Comparison of ENCODE assay signal across 13 cellular contexts in the genomic region with DNA sequence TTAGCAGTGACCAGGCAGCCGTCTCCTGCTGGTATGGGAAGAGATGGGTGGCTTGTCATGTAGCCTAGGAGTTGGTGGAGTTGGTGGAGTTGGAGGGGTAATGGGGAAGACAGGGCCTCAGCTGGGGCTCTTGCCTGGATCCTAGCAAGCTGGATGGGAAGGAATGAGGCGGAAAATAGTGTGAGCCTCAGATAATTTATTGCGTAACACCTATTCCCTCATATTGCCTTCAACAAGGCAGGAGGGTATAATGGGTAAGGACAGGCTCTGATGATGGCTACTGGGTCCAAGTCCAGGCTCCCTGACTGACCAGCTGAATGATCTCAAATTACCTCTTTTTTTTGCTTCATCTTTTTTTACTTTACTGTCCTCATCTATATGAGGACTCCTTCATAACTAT. TPM values are rescaled to one million over a fixed set of nuclear protein-coding genes. Genes with fewer than 3 reads are reported as not detected.
DNase-seq lines count a peak whose midpoint lies in the region; ATAC-seq and TF ChIP-seq lines count a peak whose summit lies in the region.
"Had no signal": no experiment of that assay in that cellular context is flagged by ENCODE, and none has a peak within 500 bp of the region (broad histone marks: within the 10 kb centered on the region; RNA-seq: fewer than 3 reads in every experiment).

No MANE protein-coding gene starts in this region.

- H3K27ac Mint-ChIP-seq in CD14-positive monocyte (peak overlapping the region in 6 of 7 donors; percentile 37 to 86 (median 66)), brain (peak overlapping the region in 4 of 5 experiments; percentile 26 to 76 (median 48)), natural killer cell (peak overlapping the region; percentile 62 to 74)
- H3K27ac Mint-ChIP-seq in T-helper 2 cell treated with Interferon-gamma antibody and Interleukin-4, amounts not matched to agents 5 μg/mL and 100 μg/mL, for 36 hours = no peak overlapping the region

- H3K36me3 ChIP-seq in GM23248 (ENCODE audit: low read depth) = peaks cover 24% of the 10 kb centered on the region

- DNase-seq in CD14-positive monocyte (ENCODE audit: low spot score) = no peak
- DNase-seq in GM23248 = no peak
- no peak for DNase-seq in natural killer cell
- DNase-seq in T-helper 2 cell treated with Interferon-gamma antibody and Interleukin-4, amounts not matched to agents 5 μg/mL and 100 μg/mL, for 36 hours (ENCODE audit: low spot score) = no peak
- DNase-seq in HUDEP-2 (lab: John Stamatoyannopoulos, UW; ENCODE audit: unreplicated experiment in 76 of 76) = no peak
- DNase-seq: activated CD4-positive, CD25-positive, alpha-beta regulatory T cell; activated T-cell treated with anti-CD3 and anti-CD28 coated beads, Interleukin-2, amount 50 U/mL, for 1 hour; GF-D8; Karpas-422; stimulated activated CD4-positive, alpha-beta T cell treated with anti-CD3 and anti-CD28 coated beads, Interleukin-4, amount 100 ng/mL, for 24 hours had no signal

- no peak overlapping the region for H3K4me2 ChIP-seq in GM23248 (ENCODE audit: unreplicated experiment)

- intact Hi-C loops in CD14-positive monocyte (cut with micrococcal nuclease) = no loop called here
- intact Hi-C loops in natural killer cell (cut with micrococcal nuclease) = no loop called here

- no peak overlapping the region for H2AFZ ChIP-seq in GM23248

- no peaks in the 10 kb centered on the region for H3K27me3 ChIP-seq in GM23248 (replicated peaks; ENCODE audit: insufficient read depth)

- H3K9me2 ChIP-seq in GM23248 (ENCODE audit: insufficient read depth) = no peaks in the 10 kb centered on the region

- peaks cover 100% of the 10 kb centered on the region for H3K79me2 ChIP-seq in GM23248 (ENCODE audit: insufficient read depth)

- peaks cover 53% of the 10 kb centered on the region for H3F3A ChIP-seq in GM23248 (ENCODE audit: insufficient read depth)

- in situ Hi-C loops in GM23248 (cut with MboI) = no loop called here

- H3K4me3 ChIP-seq in GM23248 = no peak overlapping the region

- H3K4me1 Mint-ChIP-seq in CD14-positive monocyte = peaks cover 31% of the 10 kb centered on the region
- peaks cover 31% of the 10 kb centered on the region for H3K4me1 Mint-ChIP-seq in brain
- peaks cover 39 to 46% of the 10 kb centered on the region in 2 donors for H3K4me1 Mint-ChIP-seq in natural killer cell
- H3K4me1 Mint-ChIP-seq in T-helper 2 cell treated with Interferon-gamma antibody and Interleukin-4, amounts not matched to agents 5 μg/mL and 100 μg/mL, for 36 hours (ENCODE audit: low read depth) = peaks cover 23% of the 10 kb centered on the region

- no peaks in the 10 kb centered on the region for H3K9me3 ChIP-seq in GM23248 (ENCODE audit: low read depth)

- H3K9ac ChIP-seq in GM23248 = 0 out of 2 replicates have a peak overlapping the region, but pooled peaks have one; percentile 6

- H3K4me1 ChIP-seq in GM23248 (ENCODE audit: insufficient read depth) = peaks cover 55% of the 10 kb centered on the region

- ATAC-seq in natural killer cell (no peak), GM21737 (IDR thresholded peaks at IDR 0.05; ENCODE audit: unreplicated experiment) (no peak), HG02623 (IDR thresholded peaks at IDR 0.05; ENCODE audit: unreplicated experiment) (no peak)

- H4K20me1 ChIP-seq in GM23248 (ENCODE audit: insufficient read depth) = peaks cover 14% of the 10 kb centered on the region; the same call in 1 of the 2 replicates

- peaks cover 59 to 78% of the 10 kb centered on the region in 2 donors for H3K36me3 Mint-ChIP-seq in CD14-positive monocyte
- peaks cover 56% of the 10 kb centered on the region for H3K36me3 Mint-ChIP-seq in brain
- peaks cover under 1% of the 10 kb centered on the region for H3K36me3 Mint-ChIP-seq in natural killer cell
- peaks cover 48% of the 10 kb centered on the region for H3K36me3 Mint-ChIP-seq in T-helper 2 cell treated with Interferon-gamma antibody and Interleukin-4, amounts not matched to agents 5 μg/mL and 100 μg/mL, for 36 hours (ENCODE audit: low read depth)

- 83 to 84% methylated on average over 3 of the region's 3 CpGs for WGBS in GM23248 (ENCODE audit: low coverage in 1 of 2, low lambda C conversion rate in 2 of 2, missing lambda C conversion rate in 2 of 2), 2 experiments

- peaks cover 0 to 3% (median 2%) of the 10 kb centered on the region in 3 donors for H3K27me3 Mint-ChIP-seq in CD14-positive monocyte (ENCODE audit: low read depth in 3 of 3)
- no peaks in the 10 kb centered on the region for H3K27me3 Mint-ChIP-seq in brain
- no peaks in the 10 kb centered on the region for H3K27me3 Mint-ChIP-seq in natural killer cell (ENCODE audit: low read depth in 2 of 2)
- no peaks in the 10 kb centered on the region for H3K27me3 Mint-ChIP-seq in T-helper 2 cell treated with Interferon-gamma antibody and Interleukin-4, amounts not matched to agents 5 μg/mL and 100 μg/mL, for 36 hours (ENCODE audit: low read depth)

- TF ChIP-seq CTCF in CD14-positive monocyte (IDR thresholded peaks at IDR 0.05) (no peak), brain (conservative IDR thresholded peaks at IDR 0.05) (no peak), natural killer cell (IDR thresholded peaks at IDR 0.05) (no peak)

- H3K9me3 Mint-ChIP-seq in CD14-positive monocyte (peaks cover 0 to 3% (median 0%) of the 10 kb centered on the region in 7 donors), brain (no peaks in the 10 kb centered on the region), natural killer cell (no peaks in the 10 kb centered on the region)
- H3K9me3 Mint-ChIP-seq in T-helper 2 cell treated with Interferon-gamma antibody and Interleukin-4, amounts not matched to agents 5 μg/mL and 100 μg/mL, for 36 hours = no peaks in the 10 kb centered on the region

- H3K4me3 Mint-ChIP-seq in CD14-positive monocyte (no peak overlapping the region), brain (no peak overlapping the region), natural killer cell (no peak overlapping the region)
- H3K4me3 Mint-ChIP-seq in T-helper 2 cell treated with Interferon-gamma antibody and Interleukin-4, amounts not matched to agents 5 μg/mL and 100 μg/mL, for 36 hours = no peak overlapping the region

- H3K27ac ChIP-seq in GM23248 = peak overlapping the region; percentile 95

RNA-seq across cellular contexts. Expression of gene MAP7D1, which starts 12.6 kb away (rescaled TPM):
- polyA plus RNA-seq in CD14-positive monocyte = 10 to 100 TPM; 12.3 to 13.6 TPM
- 160 and 224 TPM in 2 replicates for total RNA-seq in GM23248 (2014; rRNA removed; shearing (Covaris generic))
- 34.8 and 35.8 TPM in 2 replicates for polyA plus RNA-seq in GM23248 (2016; fragmentation: Nextera tagmentation; extraction: Ambion mirVana)
- 244 TPM for polyA plus RNA-seq in brain (ENCODE audit: insufficient read depth, low read depth, low replicate concordance)
- 100 to 1,000 TPM; 213 to 232 (median 230) TPM for total RNA-seq in natural killer cell

RNA-seq across cellular contexts. Expression of gene TRAPPC3, which starts 19.3 kb away (rescaled TPM):
- polyA plus RNA-seq in CD14-positive monocyte = 100 to 1,000 TPM; 125 to 136 TPM
- 101 and 112 TPM in 2 replicates for total RNA-seq in GM23248 (2014; rRNA removed; shearing (Covaris generic))
- polyA plus RNA-seq in GM23248 (2016; fragmentation: Nextera tagmentation; extraction: Ambion mirVana) = 134 and 135 TPM in 2 replicates
- 105 TPM for polyA plus RNA-seq in brain (ENCODE audit: insufficient read depth, low read depth, low replicate concordance)
- 10 to 100 TPM; 28.0 to 34.7 (median 34.3) TPM for total RNA-seq in natural killer cell

RNA-seq across cellular contexts. Expression of gene COL8A2, which starts 43.5 kb away (rescaled TPM):
- 1 to 10 TPM in 1 of 2 donors, under 1 TPM in 1; 0.90 to 1.6 TPM for polyA plus RNA-seq in CD14-positive monocyte
- total RNA-seq in GM23248 (2014; rRNA removed; shearing (Covaris generic)) = 30.5 and 33.1 TPM in 2 replicates
- 2.9 and 3.2 TPM in 2 replicates for polyA plus RNA-seq in GM23248 (2016; fragmentation: Nextera tagmentation; extraction: Ambion mirVana)
- polyA plus RNA-seq in brain (ENCODE audit: insufficient read depth, low read depth, low replicate concordance) = 1.8 TPM
- total RNA-seq in natural killer cell = under 1 TPM; 0.09 to 0.20 (median 0.14) TPM

RNA-seq across cellular contexts. Expression of gene THRAP3, which starts 55.7 kb away (rescaled TPM):
- polyA plus RNA-seq in CD14-positive monocyte (10 to 100 TPM; 35.7 to 63.4 TPM), GM23248 (2016; fragmentation: Nextera tagmentation; extraction: Ambion mirVana) (91.9 and 95.2 TPM in 2 replicates), brain (ENCODE audit: insufficient read depth, low read depth, low replicate concordance) (59.5 TPM)
- 57.3 and 61.5 TPM in 2 replicates for total RNA-seq in GM23248 (2014; rRNA removed; shearing (Covaris generic))
- 100 to 1,000 TPM in 1 of 3 donors, 10 to 100 TPM in 2; 88.6 to 110 (median 97.4) TPM for total RNA-seq in natural killer cell
